ENCODE assay signal across 19 cellular contexts in genomic region chr9:89658401-89658800, GRCh38. TPM values are rescaled to one million over a fixed set of nuclear protein-coding genes. Genes with fewer than 3 reads are reported as not detected.
"Had no signal": no experiment of that assay in that cellular context is flagged by ENCODE, and none has a peak within 500 bp of the region (broad histone marks: within the 10 kb centered on the region; RNA-seq: fewer than 3 reads in every experiment).

No MANE protein-coding gene starts in this region.

- ATAC-seq: body of pancreas, heart left ventricle, left cardiac atrium had no signal

- H3K9me3 Mint-ChIP-seq: activated B cell treated with CpG ODN at 0.5 μM for 24 hours; activated CD4-positive, alpha-beta memory T cell treated with anti-CD3 and anti-CD28 coated beads for 36 hours; activated naive CD4-positive, alpha-beta T cell treated with anti-CD3 and anti-CD28 coated beads, Interleukin-2, amount 10 ng/mL, durations not matched to agents 7 days and 5 days; memory B cell had no signal

- H3K36me3 Mint-ChIP-seq: activated CD4-positive, alpha-beta memory T cell treated with anti-CD3 and anti-CD28 coated beads for 36 hours; activated naive CD4-positive, alpha-beta T cell treated with anti-CD3 and anti-CD28 coated beads, Interleukin-2, amount 10 ng/mL, durations not matched to agents 7 days and 5 days; memory B cell had no signal

- DNase-seq: activated B cell treated with CpG ODN at 0.5 μM for 24 hours; activated effector memory CD4-positive, alpha-beta T cell treated with anti-CD3 and anti-CD28 coated beads, Interleukin-2, amount 50 U/mL, for 16 hours; activated T-cell treated with anti-CD3 and anti-CD28 coated beads for 4 hours; body of pancreas; effector CD4-positive, alpha-beta T cell; heart left ventricle; islet precursor cell; left cardiac atrium; stimulated activated naive CD4-positive, alpha-beta T cell treated with Interleukin-2 at 50 U/mL for 16 hours; T1000 had no signal

- H3K27me3 Mint-ChIP-seq: activated CD4-positive, alpha-beta memory T cell treated with anti-CD3 and anti-CD28 coated beads for 36 hours; activated CD4-positive, alpha-beta T cell treated with anti-CD3 and anti-CD28 coated beads for 36 hours had no signal

- H3K4me3 ChIP-seq: body of pancreas, cardiac muscle cell, heart left ventricle, mucosa of descending colon, thoracic aorta, upper lobe of left lung had no signal

- H3K4me3 Mint-ChIP-seq: activated B cell treated with CpG ODN at 0.5 μM for 24 hours; activated CD4-positive, alpha-beta memory T cell treated with anti-CD3 and anti-CD28 coated beads for 36 hours; activated CD4-positive, alpha-beta T cell treated with anti-CD3 and anti-CD28 coated beads for 36 hours; activated naive CD4-positive, alpha-beta T cell treated with anti-CD3 and anti-CD28 coated beads, Interleukin-2, amount 10 ng/mL, durations not matched to agents 7 days and 5 days; memory B cell had no signal

- H3K36me3 ChIP-seq: cardiac muscle cell, heart left ventricle, thoracic aorta, upper lobe of left lung had no signal

- H3K27me3 ChIP-seq: body of pancreas, cardiac muscle cell, heart left ventricle, upper lobe of left lung had no signal

- H3K27ac ChIP-seq: body of pancreas, cardiac muscle cell, heart left ventricle, thoracic aorta, upper lobe of left lung had no signal

- H3K27ac Mint-ChIP-seq: activated B cell treated with CpG ODN at 0.5 μM for 24 hours; activated CD4-positive, alpha-beta memory T cell treated with anti-CD3 and anti-CD28 coated beads for 36 hours; activated CD4-positive, alpha-beta T cell treated with anti-CD3 and anti-CD28 coated beads for 36 hours; activated naive CD4-positive, alpha-beta T cell treated with anti-CD3 and anti-CD28 coated beads, Interleukin-2, amount 10 ng/mL, durations not matched to agents 7 days and 5 days; memory B cell had no signal

- H3K9me3 ChIP-seq: body of pancreas, heart left ventricle, mucosa of descending colon, thoracic aorta, upper lobe of left lung had no signal

RNA-seq across cellular contexts. Expression of gene GADD45G, which starts 53.6 kb away (rescaled TPM):
- total RNA-seq: epithelial cell of proximal tubule had no signal
